8 cellular contexts compared by ENCODE assay signal in the genomic region with DNA sequence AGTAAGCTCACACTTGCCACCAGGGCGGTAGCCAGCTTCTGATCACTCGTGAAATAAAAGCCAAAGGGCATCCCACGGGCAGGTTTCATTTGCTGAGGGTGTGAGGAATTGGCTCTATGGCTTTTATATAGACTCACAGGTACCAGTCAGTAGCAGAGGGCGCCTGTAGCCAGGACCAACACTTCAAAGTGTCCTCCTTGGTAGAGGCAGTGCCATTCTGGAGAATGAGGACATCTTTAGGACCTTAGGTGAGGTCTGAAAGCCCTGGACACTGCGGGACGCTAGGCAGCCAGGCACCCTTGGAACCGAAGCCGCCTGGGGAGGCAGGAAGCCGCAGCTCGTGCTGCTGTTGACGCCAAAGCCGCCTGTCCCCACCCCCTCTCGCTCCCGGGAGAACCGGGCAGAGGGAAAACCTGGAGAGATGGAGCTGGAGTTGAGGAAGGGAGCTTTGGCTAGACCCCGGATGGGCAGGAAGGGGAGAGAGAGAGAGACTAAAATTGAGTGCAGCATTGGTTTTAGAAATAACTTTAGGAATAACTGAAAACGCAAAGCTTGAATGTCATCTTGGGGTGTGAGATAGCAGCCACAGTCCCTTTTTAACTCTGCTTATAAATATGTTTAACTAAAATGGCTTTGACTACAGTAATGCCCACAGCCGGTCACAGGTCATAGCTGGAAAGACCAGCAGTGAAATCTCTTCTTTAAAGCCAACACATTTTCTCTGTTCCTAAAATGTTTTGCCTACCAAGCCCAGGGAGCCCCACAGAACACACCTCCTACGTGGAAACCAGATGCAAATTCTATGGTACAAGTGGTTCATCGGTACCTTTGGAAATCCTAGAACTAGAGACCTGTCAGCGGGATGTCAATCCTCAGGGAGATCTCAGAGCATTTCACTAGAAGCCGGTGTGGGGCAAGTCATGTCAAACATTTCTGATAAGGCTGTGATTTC.
DNase-seq lines count a peak whose midpoint lies in the region; ATAC-seq, FAIRE-seq and TF ChIP-seq lines count a peak whose summit lies in the region.

No MANE protein-coding gene starts in this region.

- peak overlapping the region; percentile 71 for H3K4me2 ChIP-seq in PC-3 (ENCODE audit: low read length)

- H3K9me3 ChIP-seq in HAP-1 (no peaks in the 10 kb centered on the region), PC-3 (ENCODE audit: low read length) (peaks cover 5% of the 10 kb centered on the region; the same call in 1 of the 2 replicates), iPS-20b (ENCODE audit: insufficient read depth, low read depth, low read length) (peaks cover 8% of the 10 kb centered on the region; the same call in 1 of the 2 replicates), sigmoid colon (no peaks in the 10 kb centered on the region)

- H3K4me3 ChIP-seq in AG04449 (ENCODE audit: low read depth, low read length) = peak overlapping the region; percentile 53
- H3K4me3 ChIP-seq in HAP-1 = no peak overlapping the region
- peak overlapping the region; percentile 50 for H3K4me3 ChIP-seq in PC-3 (ENCODE audit: low read length)
- H3K4me3 ChIP-seq in bronchial epithelial cell (ENCODE audit: low read depth, low read length) = peak overlapping the region; percentile 3
- peak overlapping the region; percentile 55 for H3K4me3 ChIP-seq in iPS-20b (ENCODE audit: low read length)
- peak overlapping the region; percentile 22 to 50 (median 40) for H3K4me3 ChIP-seq in sigmoid colon

- H3K9ac ChIP-seq in PC-3 (ENCODE audit: low read length) = no peak overlapping the region
- no peak overlapping the region; the same call in 1 of the 2 replicates for H3K9ac ChIP-seq in iPS-20b (ENCODE audit: low read depth, low read length)

- DNase-seq in AG04449 (ENCODE audit: low read depth, low spot score) = no peak
- peak; percentile 8 to 77 for DNase-seq in HAP-1 (ENCODE audit: low spot score in 2 of 2)
- DNase-seq in PC-3 = peak; percentile 68
- DNase-seq in bronchial epithelial cell (ENCODE audit: low read depth) = peak; percentile 51
- DNase-seq in sigmoid colon = peak; percentile 93
- no peak for DNase-seq in effector CD8-positive, alpha-beta T cell (lab: John Stamatoyannopoulos, UW)

- in situ Hi-C loops in HAP-1 (cut with MboI; ENCODE audit: low sequenced_read_pairs) = no loop called here

- intact Hi-C loops in PC-3 (cut with micrococcal nuclease) (loop anchor here (5.0 kb wide), 1 partner anchor 130 kb away; a partner anchor contains a TSS), sigmoid colon (cut with DNase I) (loop anchor here (1.0 to 5.0 kb wide), 2 partner anchors 128 to 380 kb away; no protein-coding TSS in a partner anchor)

- BruUV-seq in PC-3 (replicated peaks; lab: Mats Ljungman, UMichigan) = no TSS peak

- no peak for FAIRE-seq in bronchial epithelial cell (lab: Jason Lieb, UNC)

- H3K27ac ChIP-seq in PC-3 (ENCODE audit: low read length) (no peak overlapping the region), iPS-20b (ENCODE audit: low read length) (no peak overlapping the region), sigmoid colon (peak overlapping the region in 3 of 4 donors; percentile 64 to 69 (median 65))

- H3F3A ChIP-seq in PC-3 (ENCODE audit: low read length, unreplicated experiment) = no peaks in the 10 kb centered on the region

- H4K20me1 ChIP-seq in PC-3 (ENCODE audit: low read length) = no peaks in the 10 kb centered on the region

- H3K9me2 ChIP-seq in PC-3 (replicated peaks; ENCODE audit: low read length) = no peaks in the 10 kb centered on the region

- CTCF ChIA-PET in AG04449 (lab: Yijun Ruan, JAX) (interaction anchor here (0.7 to 1.8 kb wide), 3 partner anchors 11 to 15 kb away, joined by 3 to 10 read pairs (median 3); no protein-coding TSS in a partner anchor), PC-3 (lab: Charles Lee) (no interaction called here)

- POLR2A ChIA-PET in AG04449 (lab: Yijun Ruan, JAX) = interaction anchor here (0.5 kb wide), 1 partner anchor 44 kb away, joined by 3 read pairs; no protein-coding TSS in a partner anchor
- POLR2A ChIA-PET in PC-3 (lab: Charles Lee; ENCODE audit: unreplicated experiment) = interaction anchor here (0.5 to 0.6 kb wide), 2 partner anchors 31 to 289 kb away, joined by 3 read pairs; no protein-coding TSS in a partner anchor

- peak in 1 of 2 donors; percentile 13 for TF ChIP-seq POLR2A in sigmoid colon (IDR thresholded peaks at IDR 0.05)

- TF ChIP-seq CTCF in AG04449 (IDR thresholded peaks at IDR 0.05; ENCODE audit: insufficient read depth, low read length, missing control alignments) (no peak), PC-3 (conservative IDR thresholded peaks at IDR 0.05; ENCODE audit: low read depth, low read length) (no peak), bronchial epithelial cell (IDR thresholded peaks at IDR 0.05; ENCODE audit: insufficient read depth, low read length, severe bottlenecking) (no peak), sigmoid colon (IDR thresholded peaks at IDR 0.05) (no peak)

- H3K4me1 ChIP-seq in HAP-1 = no peaks in the 10 kb centered on the region
- 0 out of 2 replicates have a peak, but pooled peaks cover 5% of the 10 kb centered on the region for H3K4me1 ChIP-seq in PC-3 (ENCODE audit: insufficient read depth, low read length)
- peaks cover 8% of the 10 kb centered on the region; the same call in 1 of the 2 replicates for H3K4me1 ChIP-seq in iPS-20b (ENCODE audit: insufficient read depth, low read length)
- H3K4me1 ChIP-seq in sigmoid colon = peaks cover 0 to 11% (median 5%) of the 10 kb centered on the region in 4 donors

- 17 to 22% methylated on average over 22 of the region's 22 CpGs for WGBS in sigmoid colon, 2 donors

- H3K79me2 ChIP-seq in PC-3 (ENCODE audit: low read length) = no peaks in the 10 kb centered on the region

- H3K36me3 ChIP-seq in HAP-1 (replicated peaks) = no peaks in the 10 kb centered on the region
- H3K36me3 ChIP-seq in PC-3 (ENCODE audit: low read depth, low read length) = no peaks in the 10 kb centered on the region
- no peaks in the 10 kb centered on the region for H3K36me3 ChIP-seq in bronchial epithelial cell (ENCODE audit: control insufficient read depth, insufficient read depth, low read length)
- no peaks in the 10 kb centered on the region for H3K36me3 ChIP-seq in iPS-20b (ENCODE audit: insufficient read depth, low read depth, low read length)
- H3K36me3 ChIP-seq in sigmoid colon = no peaks in the 10 kb centered on the region

- ATAC-seq in PC-3 = peak; percentile 96
- ATAC-seq in GM18517 (IDR thresholded peaks at IDR 0.05; ENCODE audit: unreplicated experiment) = no peak

- H3K27me3 ChIP-seq in HAP-1 (ENCODE audit: low read depth) (0 out of 2 replicates have a peak, but pooled peaks cover 2% of the 10 kb centered on the region), PC-3 (ENCODE audit: low read length) (no peaks in the 10 kb centered on the region), bronchial epithelial cell (ENCODE audit: control insufficient read depth, insufficient read depth, low read length) (no peaks in the 10 kb centered on the region), iPS-20b (ENCODE audit: insufficient read depth, low read length) (no peaks in the 10 kb centered on the region), sigmoid colon (no peaks in the 10 kb centered on the region)

- peak in 2 of 4 donors; percentile 50 to 84 for TF ChIP-seq EP300 in sigmoid colon (IDR thresholded peaks at IDR 0.05)

- H2AFZ ChIP-seq in PC-3 (ENCODE audit: low read length) = peak overlapping the region; percentile 74

Comparison
In these comparisons a context has a peak if more than half of its experiments do, and no peak if none do; other contexts are left out.
1. DNase-seq: peak in HAP-1 (2 of 2), PC-3 (single experiment), bronchial epithelial cell (single experiment) and sigmoid colon (single experiment); none in AG04449 (single experiment) and effector CD8-positive, alpha-beta T cell (single experiment).
2. H3K27ac ChIP-seq: peak in sigmoid colon (3 of 4); none in PC-3 (single experiment) and iPS-20b (single experiment).